2 cellular contexts compared by ENCODE assay signal in the genomic region with DNA sequence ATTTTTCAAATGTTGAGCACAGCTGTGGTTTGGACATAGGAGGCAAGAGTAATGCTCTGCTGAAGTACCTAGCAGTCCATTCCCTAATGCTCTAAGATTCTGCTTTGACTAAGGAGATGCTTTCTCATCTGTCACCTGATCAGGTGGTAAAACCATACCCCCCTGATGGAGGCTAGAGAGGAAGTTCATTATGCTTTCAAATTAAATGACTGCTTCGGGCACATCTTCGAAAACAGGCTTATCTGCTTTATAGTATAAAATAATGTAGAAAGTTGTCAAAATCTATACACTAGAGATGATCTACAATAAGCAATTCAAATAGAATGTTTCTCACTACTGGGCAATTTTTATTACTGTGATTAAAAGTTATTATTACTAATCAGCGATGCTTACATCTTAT.
TF ChIP-seq lines count a peak whose summit lies in the region.

A gene (minus strand): TSS at position 101 of the 400 bp plus-strand sequence. CDS start 138 bp downstream, outside the sequence.

TF ChIP-seq in HCT116, 20 proteins besides CTCF, POLR2A, EP300 and RAD21:
- TF ChIP-seq ZNF274 (IDR thresholded peaks at IDR 0.05; ENCODE audit: low read depth, low read length) (no peak), ELF1 (IDR thresholded peaks at IDR 0.05; ENCODE audit: borderline replicate concordance, low read depth) (no peak), SP1 (IDR thresholded peaks at IDR 0.05; ENCODE audit: low read depth) (no peak), POLR2AphosphoS5 (IDR thresholded peaks at IDR 0.05; ENCODE audit: low read depth, low read length) (no peak), ZFX (IDR thresholded peaks at IDR 0.05) (no peak), YY1 (IDR thresholded peaks at IDR 0.05; ENCODE audit: extremely low read depth, insufficient replicate concordance, low read depth, low read length) (no peak), EZH2 (IDR thresholded peaks at IDR 0.05) (no peak), JUND (IDR thresholded peaks at IDR 0.05) (no peak), FOSL1 (IDR thresholded peaks at IDR 0.05; ENCODE audit: low read depth) (no peak), TCF7L2 (IDR thresholded peaks at IDR 0.05; ENCODE audit: borderline replicate concordance, extremely low read depth, insufficient read depth, insufficient read length) (no peak), CEBPB (IDR thresholded peaks at IDR 0.05; ENCODE audit: low read depth) (no peak), EGR1 (IDR thresholded peaks at IDR 0.05; ENCODE audit: low read depth) (no peak), CBX3 (IDR thresholded peaks at IDR 0.05; ENCODE audit: low read depth) (no peak), SRF (IDR thresholded peaks at IDR 0.05; ENCODE audit: low read depth) (no peak), SIN3A (IDR thresholded peaks at IDR 0.05; ENCODE audit: low read depth) (no peak), EZH2phosphoT487 (IDR thresholded peaks at IDR 0.05; ENCODE audit: borderline replicate concordance) (no peak)
- TF ChIP-seq, protein P1, sequence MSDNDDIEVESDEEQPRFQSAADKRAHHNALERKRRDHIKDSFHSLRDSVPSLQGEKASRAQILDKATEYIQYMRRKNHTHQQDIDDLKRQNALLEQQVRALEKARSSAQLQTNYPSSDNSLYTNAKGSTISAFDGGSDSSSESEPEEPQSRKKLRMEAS (IDR thresholded peaks at IDR 0.05), result no peak
- TF ChIP-seq, protein P2, sequence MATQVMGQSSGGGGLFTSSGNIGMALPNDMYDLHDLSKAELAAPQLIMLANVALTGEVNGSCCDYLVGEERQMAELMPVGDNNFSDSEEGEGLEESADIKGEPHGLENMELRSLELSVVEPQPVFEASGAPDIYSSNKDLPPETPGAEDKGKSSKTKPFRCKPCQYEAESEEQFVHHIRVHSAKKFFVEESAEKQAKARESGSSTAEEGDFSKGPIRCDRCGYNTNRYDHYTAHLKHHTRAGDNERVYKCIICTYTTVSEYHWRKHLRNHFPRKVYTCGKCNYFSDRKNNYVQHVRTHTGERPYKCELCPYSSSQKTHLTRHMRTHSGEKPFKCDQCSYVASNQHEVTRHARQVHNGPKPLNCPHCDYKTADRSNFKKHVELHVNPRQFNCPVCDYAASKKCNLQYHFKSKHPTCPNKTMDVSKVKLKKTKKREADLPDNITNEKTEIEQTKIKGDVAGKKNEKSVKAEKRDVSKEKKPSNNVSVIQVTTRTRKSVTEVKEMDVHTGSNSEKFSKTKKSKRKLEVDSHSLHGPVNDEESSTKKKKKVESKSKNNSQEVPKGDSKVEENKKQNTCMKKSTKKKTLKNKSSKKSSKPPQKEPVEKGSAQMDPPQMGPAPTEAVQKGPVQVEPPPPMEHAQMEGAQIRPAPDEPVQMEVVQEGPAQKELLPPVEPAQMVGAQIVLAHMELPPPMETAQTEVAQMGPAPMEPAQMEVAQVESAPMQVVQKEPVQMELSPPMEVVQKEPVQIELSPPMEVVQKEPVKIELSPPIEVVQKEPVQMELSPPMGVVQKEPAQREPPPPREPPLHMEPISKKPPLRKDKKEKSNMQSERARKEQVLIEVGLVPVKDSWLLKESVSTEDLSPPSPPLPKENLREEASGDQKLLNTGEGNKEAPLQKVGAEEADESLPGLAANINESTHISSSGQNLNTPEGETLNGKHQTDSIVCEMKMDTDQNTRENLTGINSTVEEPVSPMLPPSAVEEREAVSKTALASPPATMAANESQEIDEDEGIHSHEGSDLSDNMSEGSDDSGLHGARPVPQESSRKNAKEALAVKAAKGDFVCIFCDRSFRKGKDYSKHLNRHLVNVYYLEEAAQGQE (IDR thresholded peaks at IDR 0.05; ENCODE audit: low read depth), result no peak
- TF ChIP-seq, protein P3, sequence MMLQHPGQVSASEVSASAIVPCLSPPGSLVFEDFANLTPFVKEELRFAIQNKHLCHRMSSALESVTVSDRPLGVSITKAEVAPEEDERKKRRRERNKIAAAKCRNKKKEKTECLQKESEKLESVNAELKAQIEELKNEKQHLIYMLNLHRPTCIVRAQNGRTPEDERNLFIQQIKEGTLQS (IDR thresholded peaks at IDR 0.05), result no peak
- TF ChIP-seq, protein P4, sequence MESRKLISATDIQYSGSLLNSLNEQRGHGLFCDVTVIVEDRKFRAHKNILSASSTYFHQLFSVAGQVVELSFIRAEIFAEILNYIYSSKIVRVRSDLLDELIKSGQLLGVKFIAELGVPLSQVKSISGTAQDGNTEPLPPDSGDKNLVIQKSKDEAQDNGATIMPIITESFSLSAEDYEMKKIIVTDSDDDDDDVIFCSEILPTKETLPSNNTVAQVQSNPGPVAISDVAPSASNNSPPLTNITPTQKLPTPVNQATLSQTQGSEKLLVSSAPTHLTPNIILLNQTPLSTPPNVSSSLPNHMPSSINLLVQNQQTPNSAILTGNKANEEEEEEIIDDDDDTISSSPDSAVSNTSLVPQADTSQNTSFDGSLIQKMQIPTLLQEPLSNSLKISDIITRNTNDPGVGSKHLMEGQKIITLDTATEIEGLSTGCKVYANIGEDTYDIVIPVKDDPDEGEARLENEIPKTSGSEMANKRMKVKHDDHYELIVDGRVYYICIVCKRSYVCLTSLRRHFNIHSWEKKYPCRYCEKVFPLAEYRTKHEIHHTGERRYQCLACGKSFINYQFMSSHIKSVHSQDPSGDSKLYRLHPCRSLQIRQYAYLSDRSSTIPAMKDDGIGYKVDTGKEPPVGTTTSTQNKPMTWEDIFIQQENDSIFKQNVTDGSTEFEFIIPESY (IDR thresholded peaks at IDR 0.05; ENCODE audit: extremely low read depth, insufficient replicate concordance, low read length), result no peak

TF ChIP-seq in IMR-90, 13 proteins besides CTCF, POLR2A, EP300 and RAD21:
- TF ChIP-seq MXI1 (IDR thresholded peaks at IDR 0.05; ENCODE audit: borderline replicate concordance, low read depth, low read length) (no peak), RFX5 (IDR thresholded peaks at IDR 0.05; ENCODE audit: low read depth, low read length) (no peak), NFE2L2 (IDR thresholded peaks at IDR 0.05; ENCODE audit: low read depth, low read length) (no peak)
